Comparison of ENCODE assay signal across 18 cellular contexts in the genomic region with DNA sequence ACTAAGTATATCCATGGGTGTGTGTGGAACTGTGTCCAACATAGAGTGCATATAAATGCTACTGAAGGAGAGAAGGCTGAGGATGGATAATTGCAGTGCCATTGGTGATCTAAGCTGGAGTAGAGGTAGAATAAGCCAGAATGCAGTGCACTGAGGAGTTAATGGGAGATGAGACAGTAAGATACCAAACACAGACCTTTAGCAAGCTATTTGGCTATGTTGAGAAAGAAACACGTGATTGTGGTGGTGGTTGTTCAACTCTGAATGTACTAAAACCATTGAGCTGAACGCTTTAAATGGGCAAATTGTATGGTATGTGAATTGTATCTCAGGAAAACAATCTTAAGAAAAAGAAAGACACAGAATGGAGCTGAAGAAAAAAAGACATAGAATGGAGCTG. TPM values are rescaled to one million over a fixed set of nuclear protein-coding genes. Genes with fewer than 3 reads are reported as not detected.
"Had no signal": no experiment of that assay in that cellular context is flagged by ENCODE, and none has a peak within 500 bp of the region (broad histone marks: within the 10 kb centered on the region; RNA-seq: fewer than 3 reads in every experiment).

No MANE protein-coding gene starts in this region.

- ATAC-seq: left ventricle myocardium superior, upper lobe of right lung had no signal

- H3K4me3 Mint-ChIP-seq: activated B cell treated with CpG ODN at 0.5 μM for 24 hours; activated CD4-positive, alpha-beta memory T cell treated with anti-CD3 and anti-CD28 coated beads for 36 hours; activated naive CD4-positive, alpha-beta T cell treated with anti-CD3 and anti-CD28 coated beads for 36 hours; activated naive CD8-positive, alpha-beta T cell treated with anti-CD3 and anti-CD28 coated beads, Interleukin-2, amount 50 U/mL, for 24 hours; dendritic cell treated with granulocyte-macrophage colony-stimulating factor and Interleukin-4, amounts not matched to agents 40 ng/mL and 50 ng/mL, for 4 days; memory B cell; neural crest cell; T-helper 17 cell had no signal

- H3K36me3 Mint-ChIP-seq: memory B cell had no signal

- H3K4me3 ChIP-seq: cardiac muscle cell, SK-N-MC, upper lobe of right lung had no signal

- H3K36me3 ChIP-seq: cardiac muscle cell, upper lobe of right lung had no signal

- H3K9me3 ChIP-seq: upper lobe of right lung had no signal

- H3K27ac Mint-ChIP-seq: activated B cell treated with CpG ODN at 0.5 μM for 24 hours; activated CD4-positive, alpha-beta memory T cell treated with anti-CD3 and anti-CD28 coated beads for 36 hours; activated naive CD4-positive, alpha-beta T cell treated with anti-CD3 and anti-CD28 coated beads for 36 hours; activated naive CD8-positive, alpha-beta T cell treated with anti-CD3 and anti-CD28 coated beads, Interleukin-2, amount 50 U/mL, for 24 hours; dendritic cell treated with granulocyte-macrophage colony-stimulating factor and Interleukin-4, amounts not matched to agents 40 ng/mL and 50 ng/mL, for 4 days; memory B cell; T-helper 17 cell had no signal

- H3K27ac ChIP-seq: cardiac muscle cell, SK-N-MC, upper lobe of right lung had no signal

- DNase-seq: activated B cell treated with CpG ODN at 0.5 μM for 24 hours, foreskin melanocyte, glutamatergic neuron, hippocampal formation, left ventricle myocardium superior, posterior cingulate gyrus, SW 1271, upper lobe of right lung had no signal

- H3K27me3 ChIP-seq: upper lobe of right lung had no signal

- H3K9me3 Mint-ChIP-seq: activated B cell treated with CpG ODN at 0.5 μM for 24 hours; activated CD4-positive, alpha-beta memory T cell treated with anti-CD3 and anti-CD28 coated beads for 36 hours; activated naive CD4-positive, alpha-beta T cell treated with anti-CD3 and anti-CD28 coated beads for 36 hours; activated naive CD8-positive, alpha-beta T cell treated with anti-CD3 and anti-CD28 coated beads, Interleukin-2, amount 50 U/mL, for 24 hours; dendritic cell treated with granulocyte-macrophage colony-stimulating factor and Interleukin-4, amounts not matched to agents 40 ng/mL and 50 ng/mL, for 4 days; memory B cell; neural crest cell had no signal

- H3K4me1 Mint-ChIP-seq: neural crest cell had no signal

- H3K27me3 Mint-ChIP-seq: activated CD4-positive, alpha-beta memory T cell treated with anti-CD3 and anti-CD28 coated beads for 36 hours; activated naive CD8-positive, alpha-beta T cell treated with anti-CD3 and anti-CD28 coated beads, Interleukin-2, amount 50 U/mL, for 24 hours; dendritic cell treated with granulocyte-macrophage colony-stimulating factor and Interleukin-4, amounts not matched to agents 40 ng/mL and 50 ng/mL, for 4 days; T-helper 17 cell had no signal

RNA-seq across cellular contexts. Expression of a gene that starts 22.8 kb away (rescaled TPM):
- total RNA-seq: cardiac muscle cell, chondrocyte, neural crest cell had no signal

RNA-seq across cellular contexts. Expression of a gene that starts 25.5 kb away (rescaled TPM):
- total RNA-seq: activated B cell treated with CpG ODN at 0.5 μM for 24 hours; activated CD4-positive, alpha-beta memory T cell treated with anti-CD3 and anti-CD28 coated beads for 36 hours; activated naive CD4-positive, alpha-beta T cell treated with anti-CD3 and anti-CD28 coated beads for 36 hours; T-helper 17 cell had no signal

RNA-seq across cellular contexts. Expression of a gene that starts 49.3 kb away (rescaled TPM):
- total RNA-seq: activated B cell treated with CpG ODN at 0.5 μM for 24 hours, T-helper 17 cell had no signal
